In the genomic region with DNA sequence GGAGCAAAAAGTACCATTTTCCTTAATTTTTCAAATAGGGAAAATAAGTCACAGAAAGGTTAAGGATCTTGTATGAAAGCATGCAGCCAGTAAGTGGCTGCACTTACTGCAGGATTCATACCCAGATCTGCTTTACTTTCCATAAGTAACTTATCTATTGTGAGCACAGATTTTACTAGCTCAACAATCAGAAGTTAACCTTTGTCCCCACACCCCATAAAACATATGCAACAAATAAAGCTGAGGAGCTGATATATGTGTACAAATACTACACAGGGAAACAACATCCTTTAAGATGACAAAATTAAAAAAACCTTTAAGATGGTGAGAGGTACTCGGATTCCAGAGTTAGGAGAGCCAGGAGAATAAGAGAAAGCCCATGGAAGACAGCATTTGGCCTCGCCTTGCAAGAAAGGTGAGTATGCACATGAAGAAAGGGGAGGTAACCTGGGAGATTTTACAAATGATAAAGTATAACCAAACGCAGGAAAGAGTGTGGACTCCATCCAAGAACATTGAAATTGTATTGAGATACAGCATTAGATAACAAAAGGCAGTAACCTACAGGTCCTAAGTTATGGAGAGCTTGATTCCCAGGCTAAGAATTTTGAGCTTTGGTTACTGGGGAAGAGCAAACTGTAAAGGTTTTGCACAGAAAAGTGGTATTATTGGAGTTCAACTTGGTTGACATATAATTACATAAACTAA, we compare ENCODE assay signal across 24 cellular contexts.
"Had no signal": no experiment of that assay in that cellular context is flagged by ENCODE, and none has a peak within 500 bp of the region (broad histone marks: within the 10 kb centered on the region; RNA-seq: fewer than 3 reads in every experiment).

No MANE protein-coding gene starts in this region.

- H3K9me3 ChIP-seq: esophagus squamous epithelium, heart right ventricle, lower lobe of right lung, right lobe of liver, stomach, thyroid gland had no signal

- DNase-seq: cortex of kidney; effector memory CD8-positive, alpha-beta T cell; erythroblast; esophagus squamous epithelium; foreskin melanocyte; glutamatergic neuron; heart right ventricle; immature natural killer cell; islet precursor cell; kidney glomerular epithelial cell; left ventricle myocardium superior; naive B cell; right lobe of liver; stimulated activated CD4-positive, alpha-beta T cell treated with anti-CD3 and anti-CD28 coated beads, Interleukin-2, amount 100 ng/mL, for 24 hours; stimulated activated CD4-positive, alpha-beta T cell treated with anti-CD3 and anti-CD28 coated beads, Interleukin-4, amount 100 ng/mL, for 24 hours; stimulated activated naive CD4-positive, alpha-beta T cell treated with Interleukin-2 at 50 U/mL for 16 hours; stomach; thyroid gland had no signal

- H2AFZ ChIP-seq: neural progenitor cell, parathyroid adenoma had no signal

- H3K27ac ChIP-seq: esophagus squamous epithelium, heart right ventricle, lower lobe of right lung, neural progenitor cell, parathyroid adenoma, right lobe of liver, stomach, thyroid gland had no signal

- H3K4me2 ChIP-seq: neural progenitor cell, smooth muscle cell had no signal

- H3K4me1 ChIP-seq: esophagus squamous epithelium, lower lobe of right lung, neural progenitor cell, right lobe of liver, stomach, thyroid gland had no signal

- H3K9ac ChIP-seq: neural progenitor cell, parathyroid adenoma had no signal

- H3K36me3 ChIP-seq: esophagus squamous epithelium, heart right ventricle, lower lobe of right lung, neural progenitor cell, right lobe of liver, stomach, thyroid gland had no signal

- H3K4me3 ChIP-seq: esophagus squamous epithelium, heart right ventricle, lower lobe of right lung, neural progenitor cell, right lobe of liver, smooth muscle cell, stomach, thyroid gland had no signal

- H3K27me3 ChIP-seq: esophagus squamous epithelium, heart right ventricle, neural progenitor cell, right lobe of liver, stomach, thyroid gland had no signal

- ATAC-seq: effector memory CD8-positive, alpha-beta T cell; natural killer cell treated with Interleukin-12 subunit alpha and Interleukin-12 subunit beta and Interleukin-15 and Interleukin-18, amount 100 ng/mL, for 72 hours; stimulated activated effector memory CD8-positive, alpha-beta T cell treated with anti-CD3 and anti-CD28 coated beads, Interleukin-12 subunit alpha, Interleukin-12 subunit beta, amount 100 ng/mL, for 72 hours had no signal

- H3K79me2 ChIP-seq: parathyroid adenoma had no signal
